Comparison of ENCODE assay signal across 1 cellular context in genomic region chr18:76709659-76710645, GRCh38.
TF ChIP-seq lines count a peak whose summit lies in the region.

No MANE protein-coding gene starts in this region.

TF ChIP-seq in GM12878, 131 proteins besides CTCF, POLR2A, EP300 and RAD21 (continued from another document):
- no peak for TF ChIP-seq YBX1 (IDR thresholded peaks at IDR 0.05)
- no peak for TF ChIP-seq BMI1 (IDR thresholded peaks at IDR 0.05; ENCODE audit: borderline replicate concordance)
- TF ChIP-seq POU2F2 (IDR thresholded peaks at IDR 0.05; ENCODE audit: borderline replicate concordance, low read depth, low read length), result no peak
- TF ChIP-seq JUND (IDR thresholded peaks at IDR 0.05; ENCODE audit: low read depth, low read length), result no peak
- TF ChIP-seq NR2C1 (IDR thresholded peaks at IDR 0.05), result no peak
- TF ChIP-seq ZNF274 (IDR thresholded peaks at IDR 0.05; ENCODE audit: insufficient read depth, insufficient read length), result no peak
- TF ChIP-seq MAX (IDR thresholded peaks at IDR 0.05; ENCODE audit: low read depth, low read length), result no peak
- TF ChIP-seq BCL11A (IDR thresholded peaks at IDR 0.05; ENCODE audit: low read depth, low read length), result no peak
- TF ChIP-seq SMARCA5 (IDR thresholded peaks at IDR 0.05), result 0 out of 2 replicates have a peak, but pooled peaks have one; percentile 38
- TF ChIP-seq JUNB (IDR thresholded peaks at IDR 0.05), result no peak
- TF ChIP-seq HCFC1 (IDR thresholded peaks at IDR 0.05; ENCODE audit: low read length), result no peak
- no peak for TF ChIP-seq CBX3 (IDR thresholded peaks at IDR 0.05; ENCODE audit: borderline replicate concordance, low read depth)
- TF ChIP-seq BCL3 (IDR thresholded peaks at IDR 0.05; ENCODE audit: borderline replicate concordance, insufficient read depth, low read depth, low read length, poor library complexity, severe bottlenecking), result peak; percentile 70
- no peak for TF ChIP-seq MTA3 (IDR thresholded peaks at IDR 0.05; ENCODE audit: borderline replicate concordance, low read length)
- no peak for TF ChIP-seq E2F4 (IDR thresholded peaks at IDR 0.05; ENCODE audit: low read depth, low read length)
- no peak for TF ChIP-seq KLF5 (IDR thresholded peaks at IDR 0.05; ENCODE audit: partially characterized antibody)
- TF ChIP-seq E2F8 (IDR thresholded peaks at IDR 0.05; ENCODE audit: low read depth, partially characterized antibody), result no peak
- no peak for TF ChIP-seq SMAD1 (IDR thresholded peaks at IDR 0.05; ENCODE audit: low read depth, partially characterized antibody)
- no peak for TF ChIP-seq USF1 (IDR thresholded peaks at IDR 0.05; ENCODE audit: borderline replicate concordance, extremely low read length, insufficient read depth, low read depth, low read length)
- TF ChIP-seq MXI1 (IDR thresholded peaks at IDR 0.05; ENCODE audit: low read depth, low read length), result no peak
- no peak for TF ChIP-seq RELB (IDR thresholded peaks at IDR 0.05; ENCODE audit: low read depth)
TF ChIP-seq in GM12878: peak in this region for 7.
